Comparison of ENCODE assay signal across 10 cellular contexts in genomic region chr2:160278889-160279196, GRCh38.
DNase-seq lines count a peak whose midpoint lies in the region; ATAC-seq, FAIRE-seq and TF ChIP-seq lines count a peak whose summit lies in the region.
"Had no signal": no experiment of that assay in that cellular context is flagged by ENCODE, and none has a peak within 500 bp of the region (broad histone marks: within the 10 kb centered on the region; RNA-seq: fewer than 3 reads in every experiment).

No MANE protein-coding gene starts in this region.

- no peak for DNase-seq in D721Med (ENCODE audit: insufficient read length, low spot score)
- peak; percentile 12 for DNase-seq in SK-N-SH
- DNase-seq in fibroblast of the aortic adventitia (ENCODE audit: low read depth) = peak; percentile 82
- DNase-seq in psoas muscle = no peak
- DNase-seq in activated CD8-positive, alpha-beta memory T cell treated with anti-CD3 and anti-CD28 coated beads for 24 hours = no peak
- DNase-seq in ureter (ENCODE audit: low spot score) = no peak
- DNase-seq in occipital lobe (lab: John Stamatoyannopoulos, UW) = no peak
- DNase-seq: cerebellar nuclear complex had no signal

- no peak overlapping the region; the same call in 1 of the 2 replicates for H3K9ac ChIP-seq in SK-N-SH

- H3K36me3 ChIP-seq in SK-N-SH (replicated peaks in 1 of 2; ENCODE audit: control insufficient read depth in 1 of 2, insufficient read depth in 2 of 2, low read length in 1 of 2) (peaks cover 82 to 84% of the 10 kb centered on the region in 2 experiments), psoas muscle (ENCODE audit: insufficient read depth in 1 of 2, low read depth in 1 of 2) (peaks cover 21 to 92% of the 10 kb centered on the region in 2 donors)

- no peak for FAIRE-seq in D721Med (lab: Jason Lieb, UNC)

- H4K20me1 ChIP-seq in SK-N-SH (ENCODE audit: insufficient read depth) = no peaks in the 10 kb centered on the region

- H3K4me1 ChIP-seq in SK-N-SH (ENCODE audit: control insufficient read depth in 1 of 2, insufficient read depth in 2 of 2, low read depth in 1 of 2, low read length in 1 of 2) = peaks cover 9 to 43% of the 10 kb centered on the region in 2 experiments
- H3K4me1 ChIP-seq in psoas muscle = peaks cover 6% of the 10 kb centered on the region
- H3K4me1 ChIP-seq: SJCRH30 had no signal

- no peak overlapping the region for H2AFZ ChIP-seq in SK-N-SH (ENCODE audit: low read depth)

- peak overlapping the region; percentile 65 to 81 for H3K27ac ChIP-seq in SK-N-SH (ENCODE audit: low read depth in 2 of 2, low read length in 1 of 2)
- peak overlapping the region; percentile 34 for H3K27ac ChIP-seq in psoas muscle
- H3K27ac ChIP-seq: SJCRH30 had no signal

- intact Hi-C loops in psoas muscle (cut with DNase I) = no loop called here

- TF ChIP-seq EP300 in SK-N-SH (IDR thresholded peaks at IDR 0.05; ENCODE audit: borderline replicate concordance in 1 of 2, low read depth in 1 of 2, low read length in 1 of 2) = no peak

- H3K9me3 ChIP-seq in SK-N-SH = no peaks in the 10 kb centered on the region
- no peaks in the 10 kb centered on the region for H3K9me3 ChIP-seq in psoas muscle
- H3K9me3 ChIP-seq: SJCRH30 had no signal

- H3K9me2 ChIP-seq in SK-N-SH = no peaks in the 10 kb centered on the region

- POLR2A ChIA-PET in SK-N-SH (lab: Yijun Ruan, JAX) = no interaction called here

- peaks cover 57% of the 10 kb centered on the region for H3F3A ChIP-seq in SK-N-SH (replicated peaks; ENCODE audit: insufficient read depth)

- H3K27me3 ChIP-seq in SK-N-SH (ENCODE audit: insufficient read depth) = no peaks in the 10 kb centered on the region
- H3K27me3 ChIP-seq in psoas muscle (ENCODE audit: insufficient read depth in 3 of 3, low read length in 2 of 3) = no peaks in the 10 kb centered on the region
- H3K27me3 ChIP-seq: SJCRH30 had no signal

- TF ChIP-seq CTCF in D721Med (IDR thresholded peaks at IDR 0.05; ENCODE audit: insufficient read depth, missing control alignments) (peak; percentile 33), SK-N-SH (IDR thresholded peaks at IDR 0.05) (peak; percentile 62), fibroblast of the aortic adventitia (IDR thresholded peaks at IDR 0.05; ENCODE audit: insufficient read depth, low read length) (peak; percentile 67), psoas muscle (IDR thresholded peaks at IDR 0.05) (peak; percentile 39)

- H3K4me3 ChIP-seq in SK-N-SH (ENCODE audit: low read depth in 2 of 2, low read length in 1 of 2) = no peak overlapping the region; a peak in 1 of 4 replicates
- no peak overlapping the region for H3K4me3 ChIP-seq in fibroblast of the aortic adventitia (ENCODE audit: low read depth, low read length)
- no peak overlapping the region for H3K4me3 ChIP-seq in psoas muscle
- H3K4me3 ChIP-seq: SJCRH30 had no signal

- peaks cover 3% of the 10 kb centered on the region; the same call in 1 of the 2 replicates for H3K79me2 ChIP-seq in SK-N-SH (ENCODE audit: insufficient read depth)

- H3K4me2 ChIP-seq in SK-N-SH = no peak overlapping the region

- peak; percentile 40 for TF ChIP-seq RAD21 in SK-N-SH (IDR thresholded peaks at IDR 0.05; ENCODE audit: low read length)

- WGBS in SK-N-SH (ENCODE audit: low lambda C conversion rate) = 44% methylated on average over 2 of the region's 2 CpGs
- WGBS in psoas muscle, 3 donors = 28 to 41% (median 30%) methylated on average over 2 of the region's 2 CpGs

- CTCF ChIA-PET in SK-N-SH (lab: Yijun Ruan, JAX) = interaction anchor here (1.0 to 3.0 kb wide), 8 partner anchors 9 to 716 kb away, joined by 3 to 11 read pairs (median 4); no protein-coding TSS in a partner anchor

- ATAC-seq in psoas muscle = peak in 2 of 4 donors; percentile 57 to 76
- no peak for ATAC-seq in HG03139 (IDR thresholded peaks at IDR 0.05; ENCODE audit: unreplicated experiment)

TF ChIP-seq in SK-N-SH, 30 proteins besides CTCF, POLR2A, EP300 and RAD21:
- TF ChIP-seq SMC3 (IDR thresholded peaks at IDR 0.05; ENCODE audit: low read depth, low read length) (peak; percentile 18; the same call in 1 of the 2 replicates), POLR2AphosphoS5 (IDR thresholded peaks at IDR 0.05; ENCODE audit: low read depth, low read length) (no peak), RCOR1 (IDR thresholded peaks at IDR 0.05; ENCODE audit: low read length) (no peak), PBX3 (IDR thresholded peaks at IDR 0.05) (no peak), SIN3A (IDR thresholded peaks at IDR 0.05; ENCODE audit: borderline replicate concordance, low read depth, low read length) (no peak)

Comparison
In these comparisons a context has a peak if more than half of its experiments do, and no peak if none do; other contexts are left out.
1. DNase-seq: peak in SK-N-SH (single experiment) and fibroblast of the aortic adventitia (single experiment); none in D721Med (single experiment), psoas muscle (0 of 2), activated CD8-positive, alpha-beta memory T cell treated with anti-CD3 and anti-CD28 coated beads for 24 hours (single experiment), ureter (single experiment) and occipital lobe (single experiment).
2. Peak in every context shown above with its lines, with median percentiles within 50 percentile points of each other: CTCF ChIP-seq.